ENCODE assay signal across 9 cellular contexts in the genomic region with DNA sequence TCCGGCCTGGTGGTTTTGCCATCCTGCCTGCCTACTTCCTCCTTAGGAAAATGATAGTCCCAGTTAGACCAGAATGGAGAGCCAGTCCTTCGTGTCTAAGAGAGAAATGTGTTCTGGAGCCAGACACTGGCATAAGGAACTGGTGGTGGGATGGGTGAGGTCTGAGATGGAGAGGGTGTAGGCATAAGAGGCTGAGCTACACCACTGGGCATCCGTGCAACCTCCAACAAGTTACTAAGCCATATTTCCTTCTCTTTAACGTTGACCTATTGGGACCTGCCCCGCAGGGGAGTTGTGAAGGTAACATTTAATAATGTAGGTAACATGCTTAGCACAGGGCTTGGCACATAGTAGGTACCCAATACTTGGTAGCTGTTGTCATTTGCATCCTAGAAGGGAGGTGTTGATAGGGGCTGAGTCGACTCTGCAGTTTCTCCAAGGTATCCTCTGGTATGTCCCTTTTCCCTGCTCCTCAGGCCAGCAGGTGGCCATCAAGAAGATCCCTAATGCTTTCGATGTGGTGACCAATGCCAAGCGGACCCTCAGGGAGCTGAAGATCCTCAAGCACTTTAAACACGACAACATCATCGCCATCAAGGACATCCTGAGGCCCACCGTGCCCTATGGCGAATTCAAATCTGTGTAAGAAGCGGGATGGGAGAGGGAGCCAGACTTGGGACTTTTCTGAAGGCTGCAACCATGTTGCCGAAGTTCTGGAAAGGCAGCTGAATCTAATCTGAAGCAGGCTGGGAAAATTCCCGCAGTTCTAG. TPM values are rescaled to one million over a fixed set of nuclear protein-coding genes. Genes with fewer than 3 reads are reported as not detected.
DNase-seq lines count a peak whose midpoint lies in the region; ATAC-seq, FAIRE-seq and TF ChIP-seq lines count a peak whose summit lies in the region.
"Had no signal": no experiment of that assay in that cellular context is flagged by ENCODE, and none has a peak within 500 bp of the region (broad histone marks: within the 10 kb centered on the region; RNA-seq: fewer than 3 reads in every experiment).

No MANE protein-coding gene starts in this region.

- H3K79me2 ChIP-seq in HepG2 (ENCODE audit: insufficient read depth, low read length) = peaks cover 12% of the 10 kb centered on the region

- peak overlapping the region; percentile 75 for H3K27ac Mint-ChIP-seq in activated CD4-positive, alpha-beta T cell treated with anti-CD3 and anti-CD28 coated beads, Interleukin-2, amount 10 ng/mL, durations not matched to agents 7 days and 5 days

- 76 to 85% (median 78%) methylated on average over 14 to 15 of the region's 15 CpGs for WGBS in adrenal gland, 4 donors
- 87% methylated on average over 15 of the region's 15 CpGs for WGBS in HepG2 (ENCODE audit: low lambda C conversion rate)
- WGBS in testis, 2 donors = 75 to 77% methylated on average over 14 to 15 of the region's 15 CpGs

- intact Hi-C loops in adrenal gland (cut with DNase I) (no loop called here), HepG2 (cut with micrococcal nuclease; ENCODE audit: unreplicated experiment) (no loop called here), testis (cut with DNase I; ENCODE audit: low total_unique reads) (no loop called here)

- no peak for FAIRE-seq in HepG2 (lab: Jason Lieb, UNC)

- no peak for TF ChIP-seq RAD21 in HepG2 (CRISPR knock-in tag; IDR thresholded peaks at IDR 0.05)

- no peak for DNase-seq in activated CD4-positive, alpha-beta T cell treated with anti-CD3 and anti-CD28 coated beads, Interleukin-2, amount 10 ng/mL, durations not matched to agents 7 days and 5 days
- DNase-seq in activated CD4-positive, alpha-beta T cell treated with anti-CD3 and anti-CD28 coated beads, Interleukin-2, amount 50 U/mL, for 1 hour = no peak
- peak in 6 of 7 donors; percentile 8 to 57 (median 18) for DNase-seq in adrenal gland
- DNase-seq in HepG2 (ENCODE audit: low spot score) = no peak
- DNase-seq in testis = no peak
- DNase-seq: DMS79 had no signal

- H3K4me3 ChIP-seq in adrenal gland (peak overlapping the region in 2 of 4 donors; percentile 59 to 82), HepG2 (replicated peaks in 1 of 3; ENCODE audit: insufficient read depth in 1 of 3, low read depth in 2 of 3, low read length in 3 of 3) (peak overlapping the region; percentile 75 to 87 (median 82); a peak in 5 of 6 replicates), testis (peak overlapping the region; percentile 75 to 86)

- TF ChIP-seq POLR2A in adrenal gland (IDR thresholded peaks at IDR 0.05) = no peak
- TF ChIP-seq POLR2A in HepG2 (IDR thresholded peaks at IDR 0.05; ENCODE audit: insufficient read depth in 1 of 2, low read depth in 2 of 2, low read length in 2 of 2) = no peak
- no peak for TF ChIP-seq POLR2A in testis (IDR thresholded peaks at IDR 0.05)

- TF ChIP-seq EP300 in HepG2 (IDR thresholded peaks at IDR 0.05; ENCODE audit: low read depth in 2 of 2, low read length in 2 of 2) = no peak
- TF ChIP-seq EP300 in HepG2 (CRISPR knock-in tag; IDR thresholded peaks at IDR 0.05; ENCODE audit: borderline replicate concordance) = no peak

- no TSS peak for BruUV-seq in HepG2 (replicated peaks; lab: Mats Ljungman, UMichigan)

- no peak overlapping the region for H2AFZ ChIP-seq in HepG2 (ENCODE audit: low read length)

- peak overlapping the region; percentile 85 for H3K4me2 ChIP-seq in HepG2 (ENCODE audit: low read depth, low read length)

- H3K9me3 ChIP-seq in adrenal gland (replicated peaks in 1 of 3) = no peaks in the 10 kb centered on the region
- H3K9me3 ChIP-seq in HepG2 (ENCODE audit: low read length) = no peaks in the 10 kb centered on the region
- H3K9me3 ChIP-seq in testis = no peaks in the 10 kb centered on the region

- peaks cover 30% of the 10 kb centered on the region for H3K4me1 Mint-ChIP-seq in activated CD4-positive, alpha-beta T cell treated with anti-CD3 and anti-CD28 coated beads, Interleukin-2, amount 10 ng/mL, durations not matched to agents 7 days and 5 days

- TF ChIP-seq CTCF in adrenal gland (IDR thresholded peaks at IDR 0.05) = no peak
- TF ChIP-seq CTCF in HepG2 (CRISPR knock-in tag; IDR thresholded peaks at IDR 0.05) = no peak
- no peak for TF ChIP-seq CTCF in testis (IDR thresholded peaks at IDR 0.05)

- POLR2A ChIA-PET in activated CD4-positive, alpha-beta T cell treated with anti-CD3 and anti-CD28 coated beads, Interleukin-2, amount 10 ng/mL, durations not matched to agents 7 days and 5 days (lab: Charles Lee) = no interaction called here
- POLR2A ChIA-PET in HepG2 (lab: Yijun Ruan, JAX) = interaction anchor here (3.1 kb wide), 1 partner anchor 42 kb away, joined by 41 read pairs; no protein-coding TSS in a partner anchor

- H3K4me3 Mint-ChIP-seq in activated CD4-positive, alpha-beta T cell treated with anti-CD3 and anti-CD28 coated beads, Interleukin-2, amount 10 ng/mL, durations not matched to agents 7 days and 5 days = peak overlapping the region; percentile 97

- H3K9ac ChIP-seq in HepG2 (ENCODE audit: insufficient read depth, low read depth, low read length) = peak overlapping the region; percentile 81

- peak overlapping the region in 2 of 5 donors; percentile 96 to 98 for H3K27ac ChIP-seq in adrenal gland
- no peak overlapping the region for H3K27ac ChIP-seq in HepG2 (ENCODE audit: extremely low read length, insufficient read depth, low read length)
- H3K27ac ChIP-seq in testis = peak overlapping the region; percentile 70 to 77

- in situ Hi-C loops in HepG2 (cut with HindIII; ENCODE audit: extremely low pct_ligation_motif_present, low pct_unique_long_range_greater_than_20kb) = no loop called here

- H4K20me1 ChIP-seq in HepG2 (ENCODE audit: insufficient read depth, low read length) = no peaks in the 10 kb centered on the region

- no peaks in the 10 kb centered on the region for H3K27me3 Mint-ChIP-seq in activated CD4-positive, alpha-beta T cell treated with anti-CD3 and anti-CD28 coated beads, Interleukin-2, amount 10 ng/mL, durations not matched to agents 7 days and 5 days

- peaks cover 0 to 52% of the 10 kb centered on the region in 2 donors for H3K36me3 ChIP-seq in adrenal gland (replicated peaks in 1 of 2)
- peaks cover 13 to 35% of the 10 kb centered on the region in 2 experiments for H3K36me3 ChIP-seq in HepG2 (replicated peaks in 1 of 2; ENCODE audit: control insufficient read depth in 1 of 2, insufficient read depth in 2 of 2, low read length in 2 of 2)
- H3K36me3 ChIP-seq in testis (ENCODE audit: low read depth, missing control alignments) = no peaks in the 10 kb centered on the region

- H3K9me3 Mint-ChIP-seq in activated CD4-positive, alpha-beta T cell treated with anti-CD3 and anti-CD28 coated beads, Interleukin-2, amount 10 ng/mL, durations not matched to agents 7 days and 5 days = no peaks in the 10 kb centered on the region

- H3K4me1 ChIP-seq in adrenal gland (replicated peaks in 1 of 2) (peaks cover 9 to 26% of the 10 kb centered on the region in 2 donors), HepG2 (ENCODE audit: insufficient read depth, low read length) (peaks cover 33% of the 10 kb centered on the region), testis (peaks cover 17% of the 10 kb centered on the region)

- H3K27me3 ChIP-seq in adrenal gland (no peaks in the 10 kb centered on the region), HepG2 (ENCODE audit: control insufficient read depth in 1 of 2, insufficient read depth in 2 of 2, low read length in 2 of 2) (peaks cover 0 to 2% of the 10 kb centered on the region in 2 experiments; a peak in 1 of 5 replicates), testis (no peaks in the 10 kb centered on the region)

- H3K36me3 Mint-ChIP-seq in activated CD4-positive, alpha-beta T cell treated with anti-CD3 and anti-CD28 coated beads, Interleukin-2, amount 10 ng/mL, durations not matched to agents 7 days and 5 days (ENCODE audit: low read depth) = peaks cover 38% of the 10 kb centered on the region

- CTCF ChIA-PET in activated CD4-positive, alpha-beta T cell treated with anti-CD3 and anti-CD28 coated beads, Interleukin-2, amount 10 ng/mL, durations not matched to agents 7 days and 5 days (lab: Charles Lee) = interaction anchor here (0.6 to 2.9 kb wide), 2 partner anchors 16 to 537 kb away, joined by 4 to 37 read pairs; a partner anchor contains a TSS
- CTCF ChIA-PET in HepG2 (lab: Yijun Ruan, JAX; ENCODE audit: low intra/inter-chr PET ratio, low total read pairs) = no interaction called here

- ATAC-seq in HepG2 (no peak), GM18517 (IDR thresholded peaks at IDR 0.05; ENCODE audit: unreplicated experiment) (no peak), HG02970 (IDR thresholded peaks at IDR 0.05; ENCODE audit: low FRiP score, unreplicated experiment) (no peak), HG03460 (IDR thresholded peaks at IDR 0.05; ENCODE audit: unreplicated experiment) (no peak)

RNA-seq across cellular contexts. Expression of a gene that starts 1.2 kb away (rescaled TPM):
- 10 to 100 TPM; 37.6 to 46.5 TPM for total RNA-seq in activated CD4-positive, alpha-beta T cell treated with anti-CD3 and anti-CD28 coated beads, Interleukin-2, amount 10 ng/mL, durations not matched to agents 7 days and 5 days
- 100 to 1,000 TPM in 1 of 8 donors, 10 to 100 TPM in 7; 37.4 to 223 (median 48.3) TPM for total RNA-seq in adrenal gland
- 10 to 100 TPM; 22.6 to 41.3 (median 26.8) TPM for polyA plus RNA-seq in adrenal gland
- total RNA-seq in HepG2 (2016; rRNA removed; fragmentation: Illumina TruSeq; extraction: Trizol) = 2.9 and 3.7 TPM in 2 replicates
- 2.7 and 3.5 TPM in 2 replicates for total RNA-seq in HepG2 (2016; cell fraction: cytosol; rRNA removed; fragmentation: Illumina TruSeq; extraction: Trizol; ENCODE audit: low read depth)
- 3.5 and 4.6 TPM in 2 replicates for total RNA-seq in HepG2 (2016; cell fraction: insoluble cytoplasmic fraction; rRNA removed; fragmentation: Illumina TruSeq; extraction: Trizol)
- 4.4 and 4.5 TPM in 2 replicates for total RNA-seq in HepG2 (2016; cell fraction: membrane; rRNA removed; fragmentation: Illumina TruSeq; extraction: Trizol)
- 5.1 and 5.6 TPM in 2 replicates for total RNA-seq in HepG2 (2016; cell fraction: nucleus; rRNA removed; fragmentation: Illumina TruSeq; extraction: Trizol)
- 5.9 and 6.4 TPM in 2 replicates for polyA plus RNA-seq in HepG2 (2011; rRNA removed)
- polyA plus RNA-seq in HepG2 (2011; cell fraction: cytosol; rRNA removed) = 2.6 TPM in 2 replicates
- polyA plus RNA-seq in HepG2 (2011; cell fraction: nucleus; rRNA removed) = 15.5 and 19.3 TPM in 2 replicates
- polyA plus RNA-seq in HepG2 (2012) = 4.7 and 7.2 TPM in 2 replicates
- 2.3 and 3.1 TPM in 2 replicates for polyA plus RNA-seq in HepG2 (2016; cell fraction: cytosol; fragmentation: Illumina TruSeq; extraction: Trizol; ENCODE audit: low read depth)
- polyA plus RNA-seq in HepG2 (2016; cell fraction: insoluble cytoplasmic fraction; fragmentation: Illumina TruSeq; extraction: Trizol; ENCODE audit: low read depth) = 5.8 and 8.5 TPM in 2 replicates
- polyA plus RNA-seq in HepG2 (2016; cell fraction: membrane; fragmentation: Illumina TruSeq; extraction: Trizol; ENCODE audit: low read depth) = 4.2 TPM in 2 replicates
- polyA plus RNA-seq in HepG2 (2016; cell fraction: nucleus; fragmentation: Illumina TruSeq; extraction: Trizol; ENCODE audit: insufficient read depth, low read depth) = 12.9 and 19.5 TPM in 2 replicates
- polyA minus RNA-seq in HepG2 (2011; rRNA and poly(A)+ RNA removed; ENCODE audit: low replicate concordance) = 23.8 and 23.9 TPM in 2 replicates
- 4.7 and 7.5 TPM in 2 replicates for polyA minus RNA-seq in HepG2 (2011; cell fraction: cytosol; rRNA and poly(A)+ RNA removed)
- 20.3 and 20.4 TPM in 2 replicates for polyA minus RNA-seq in HepG2 (2011; cell fraction: nucleus; rRNA and poly(A)+ RNA removed)
- total RNA-seq in testis = 10 to 100 TPM; 49.7 to 65.4 TPM
- 54.1 TPM for polyA plus RNA-seq in testis (ENCODE audit: insufficient read depth, low read depth, low replicate concordance)

RNA-seq across cellular contexts. Expression of a gene that starts 7.5 kb away (rescaled TPM):
- total RNA-seq in activated CD4-positive, alpha-beta T cell treated with anti-CD3 and anti-CD28 coated beads, Interleukin-2, amount 10 ng/mL, durations not matched to agents 7 days and 5 days = not detected
- total RNA-seq in adrenal gland (10 to 100 TPM; 24.1 to 84.5 (median 29.9) TPM), HepG2 (2016; rRNA removed; fragmentation: Illumina TruSeq; extraction: Trizol) (not detected in 2 replicates), testis (10 to 100 TPM; 24.0 to 55.7 TPM)
- polyA plus RNA-seq in adrenal gland (10 to 100 TPM; 36.8 to 53.6 (median 40.1) TPM), HepG2 (2011; rRNA removed) (0.08 and 0.59 TPM in 2 replicates), testis (ENCODE audit: insufficient read depth, low read depth, low replicate concordance) (108 TPM)
- not detected in 2 replicates for total RNA-seq in HepG2 (2016; cell fraction: cytosol; rRNA removed; fragmentation: Illumina TruSeq; extraction: Trizol; ENCODE audit: low read depth)
- 0.13 TPM in 1 of 2 replicates, not detected in the other for total RNA-seq in HepG2 (2016; cell fraction: insoluble cytoplasmic fraction; rRNA removed; fragmentation: Illumina TruSeq; extraction: Trizol)
- total RNA-seq in HepG2 (2016; cell fraction: membrane; rRNA removed; fragmentation: Illumina TruSeq; extraction: Trizol) = not detected in 2 replicates
- not detected in 2 replicates for total RNA-seq in HepG2 (2016; cell fraction: nucleus; rRNA removed; fragmentation: Illumina TruSeq; extraction: Trizol)
- polyA plus RNA-seq in HepG2 (2011; cell fraction: cytosol; rRNA removed) = 0.16 and 0.23 TPM in 2 replicates
- polyA plus RNA-seq in HepG2 (2011; cell fraction: nucleus; rRNA removed) = 0.23 and 0.88 TPM in 2 replicates
- polyA plus RNA-seq in HepG2 (2012) = 0.27 and 0.75 TPM in 2 replicates
- polyA plus RNA-seq in HepG2 (2016; cell fraction: cytosol; fragmentation: Illumina TruSeq; extraction: Trizol; ENCODE audit: low read depth) = not detected in 2 replicates
- polyA plus RNA-seq in HepG2 (2016; cell fraction: insoluble cytoplasmic fraction; fragmentation: Illumina TruSeq; extraction: Trizol; ENCODE audit: low read depth) = not detected in 2 replicates
- polyA plus RNA-seq in HepG2 (2016; cell fraction: membrane; fragmentation: Illumina TruSeq; extraction: Trizol; ENCODE audit: low read depth) = not detected in 2 replicates
- not detected in 2 replicates for polyA plus RNA-seq in HepG2 (2016; cell fraction: nucleus; fragmentation: Illumina TruSeq; extraction: Trizol; ENCODE audit: insufficient read depth, low read depth)
- polyA minus RNA-seq in HepG2 (2011; rRNA and poly(A)+ RNA removed; ENCODE audit: low replicate concordance) = 0.12 TPM in 1 of 2 replicates, not detected in the other
- 0.69 TPM in 1 of 2 replicates, not detected in the other for polyA minus RNA-seq in HepG2 (2011; cell fraction: cytosol; rRNA and poly(A)+ RNA removed)
- not detected in 2 replicates for polyA minus RNA-seq in HepG2 (2011; cell fraction: nucleus; rRNA and poly(A)+ RNA removed)

RNA-seq across cellular contexts. Expression of a gene that starts 17.0 kb away (rescaled TPM):
- total RNA-seq in activated CD4-positive, alpha-beta T cell treated with anti-CD3 and anti-CD28 coated beads, Interleukin-2, amount 10 ng/mL, durations not matched to agents 7 days and 5 days = 1 to 10 TPM; 1.3 to 1.6 TPM
- total RNA-seq in adrenal gland (10 to 100 TPM; 19.3 to 67.7 (median 30.1) TPM), HepG2 (2016; rRNA removed; fragmentation: Illumina TruSeq; extraction: Trizol) (26.2 and 27.7 TPM in 2 replicates), testis (10 to 100 TPM; 42.1 to 59.9 TPM)
- polyA plus RNA-seq in adrenal gland (10 to 100 TPM; 24.7 to 56.4 (median 37.2) TPM), HepG2 (2011; rRNA removed) (28.7 and 31.1 TPM in 2 replicates), testis (ENCODE audit: insufficient read depth, low read depth, low replicate concordance) (132 TPM)
- total RNA-seq in HepG2 (2016; cell fraction: cytosol; rRNA removed; fragmentation: Illumina TruSeq; extraction: Trizol; ENCODE audit: low read depth) = 7.2 and 9.1 TPM in 2 replicates
- total RNA-seq in HepG2 (2016; cell fraction: insoluble cytoplasmic fraction; rRNA removed; fragmentation: Illumina TruSeq; extraction: Trizol) = 28.5 TPM in 2 replicates
- 9.6 and 12.5 TPM in 2 replicates for total RNA-seq in HepG2 (2016; cell fraction: membrane; rRNA removed; fragmentation: Illumina TruSeq; extraction: Trizol)
- total RNA-seq in HepG2 (2016; cell fraction: nucleus; rRNA removed; fragmentation: Illumina TruSeq; extraction: Trizol) = 16.8 and 19.2 TPM in 2 replicates
- 19.7 and 34.3 TPM in 2 replicates for polyA plus RNA-seq in HepG2 (2011; cell fraction: cytosol; rRNA removed)
- 46.3 and 48.7 TPM in 2 replicates for polyA plus RNA-seq in HepG2 (2011; cell fraction: nucleus; rRNA removed)
- polyA plus RNA-seq in HepG2 (2012) = 11.8 and 12.8 TPM in 2 replicates
- polyA plus RNA-seq in HepG2 (2016; cell fraction: cytosol; fragmentation: Illumina TruSeq; extraction: Trizol; ENCODE audit: low read depth) = 6.7 and 10.3 TPM in 2 replicates
- polyA plus RNA-seq in HepG2 (2016; cell fraction: insoluble cytoplasmic fraction; fragmentation: Illumina TruSeq; extraction: Trizol; ENCODE audit: low read depth) = 27.9 and 32.0 TPM in 2 replicates
- 6.2 and 7.2 TPM in 2 replicates for polyA plus RNA-seq in HepG2 (2016; cell fraction: membrane; fragmentation: Illumina TruSeq; extraction: Trizol; ENCODE audit: low read depth)
- polyA plus RNA-seq in HepG2 (2016; cell fraction: nucleus; fragmentation: Illumina TruSeq; extraction: Trizol; ENCODE audit: insufficient read depth, low read depth) = 31.9 and 36.2 TPM in 2 replicates
- 24.4 and 68.8 TPM in 2 replicates for polyA minus RNA-seq in HepG2 (2011; rRNA and poly(A)+ RNA removed; ENCODE audit: low replicate concordance)
- polyA minus RNA-seq in HepG2 (2011; cell fraction: cytosol; rRNA and poly(A)+ RNA removed) = 7.4 and 11.4 TPM in 2 replicates
- 19.1 and 22.0 TPM in 2 replicates for polyA minus RNA-seq in HepG2 (2011; cell fraction: nucleus; rRNA and poly(A)+ RNA removed)

RNA-seq across cellular contexts. Expression of a gene that starts 31.5 kb away (rescaled TPM):
- under 1 TPM; 0.58 to 0.67 TPM for total RNA-seq in activated CD4-positive, alpha-beta T cell treated with anti-CD3 and anti-CD28 coated beads, Interleukin-2, amount 10 ng/mL, durations not matched to agents 7 days and 5 days
- total RNA-seq in adrenal gland (1 to 10 TPM in 5 of 8 donors, under 1 TPM in 2, not detected in 1; 0.88 to 4.6 (median 2.0) TPM), HepG2 (2016; rRNA removed; fragmentation: Illumina TruSeq; extraction: Trizol) (not detected in 2 replicates), testis (1 to 10 TPM; 2.1 to 8.1 TPM)
- polyA plus RNA-seq in adrenal gland (10 to 100 TPM in 1 of 3 donors, 1 to 10 TPM in 2; 2.8 to 35.6 (median 6.4) TPM), HepG2 (2011; rRNA removed) (0.01 and 0.05 TPM in 2 replicates), testis (ENCODE audit: insufficient read depth, low read depth, low replicate concordance) (4.6 TPM)
- total RNA-seq in HepG2 (2016; cell fraction: cytosol; rRNA removed; fragmentation: Illumina TruSeq; extraction: Trizol; ENCODE audit: low read depth) = not detected in 2 replicates
- not detected in 2 replicates for total RNA-seq in HepG2 (2016; cell fraction: insoluble cytoplasmic fraction; rRNA removed; fragmentation: Illumina TruSeq; extraction: Trizol)
- total RNA-seq in HepG2 (2016; cell fraction: membrane; rRNA removed; fragmentation: Illumina TruSeq; extraction: Trizol) = not detected in 2 replicates
- not detected in 2 replicates for total RNA-seq in HepG2 (2016; cell fraction: nucleus; rRNA removed; fragmentation: Illumina TruSeq; extraction: Trizol)
- polyA plus RNA-seq in HepG2 (2011; cell fraction: cytosol; rRNA removed) = 0.01 TPM in 1 of 2 replicates, not detected in the other
- polyA plus RNA-seq in HepG2 (2011; cell fraction: nucleus; rRNA removed) = 0.73 and 0.85 TPM in 2 replicates
- 0.27 and 0.52 TPM in 2 replicates for polyA plus RNA-seq in HepG2 (2012)
- not detected in 2 replicates for polyA plus RNA-seq in HepG2 (2016; cell fraction: cytosol; fragmentation: Illumina TruSeq; extraction: Trizol; ENCODE audit: low read depth)
- not detected in 2 replicates for polyA plus RNA-seq in HepG2 (2016; cell fraction: insoluble cytoplasmic fraction; fragmentation: Illumina TruSeq; extraction: Trizol; ENCODE audit: low read depth)
- polyA plus RNA-seq in HepG2 (2016; cell fraction: membrane; fragmentation: Illumina TruSeq; extraction: Trizol; ENCODE audit: low read depth) = not detected in 2 replicates
- not detected in 2 replicates for polyA plus RNA-seq in HepG2 (2016; cell fraction: nucleus; fragmentation: Illumina TruSeq; extraction: Trizol; ENCODE audit: insufficient read depth, low read depth)
- polyA minus RNA-seq in HepG2 (2011; rRNA and poly(A)+ RNA removed; ENCODE audit: low replicate concordance) = 0.14 TPM in 1 of 2 replicates, not detected in the other
- polyA minus RNA-seq in HepG2 (2011; cell fraction: cytosol; rRNA and poly(A)+ RNA removed) = not detected in 2 replicates
- 0.13 TPM in 1 of 2 replicates, not detected in the other for polyA minus RNA-seq in HepG2 (2011; cell fraction: nucleus; rRNA and poly(A)+ RNA removed)

Comparison
In these comparisons a context has a peak if more than half of its experiments do, and no peak if none do; other contexts are left out.
1. DNase-seq: peak in adrenal gland (6 of 7); none in activated CD4-positive, alpha-beta T cell treated with anti-CD3 and anti-CD28 coated beads, Interleukin-2, amount 10 ng/mL, durations not matched to agents 7 days and 5 days (single experiment), activated CD4-positive, alpha-beta T cell treated with anti-CD3 and anti-CD28 coated beads, Interleukin-2, amount 50 U/mL, for 1 hour (single experiment), HepG2 (single experiment) and testis (single experiment).
2. RNA of a gene that starts 1.2 kb away (total RNA-seq): 49.7 to 65.4 TPM in testis, 37.4 to 223 TPM in adrenal gland and 37.6 to 46.5 TPM in activated CD4-positive, alpha-beta T cell treated with anti-CD3 and anti-CD28 coated beads, Interleukin-2, amount 10 ng/mL, durations not matched to agents 7 days and 5 days; 2.7 to 5.6 TPM in HepG2; every median in the first group is over 4 times any median in the second.
3. RNA of a gene that starts 7.5 kb away (total RNA-seq): 24.0 to 55.7 TPM in testis and 24.1 to 84.5 TPM in adrenal gland; 0.13 TPM in HepG2 and not detected in activated CD4-positive, alpha-beta T cell treated with anti-CD3 and anti-CD28 coated beads, Interleukin-2, amount 10 ng/mL, durations not matched to agents 7 days and 5 days; every median in the first group is over 10 times any median in the second.